In the genomic region with DNA sequence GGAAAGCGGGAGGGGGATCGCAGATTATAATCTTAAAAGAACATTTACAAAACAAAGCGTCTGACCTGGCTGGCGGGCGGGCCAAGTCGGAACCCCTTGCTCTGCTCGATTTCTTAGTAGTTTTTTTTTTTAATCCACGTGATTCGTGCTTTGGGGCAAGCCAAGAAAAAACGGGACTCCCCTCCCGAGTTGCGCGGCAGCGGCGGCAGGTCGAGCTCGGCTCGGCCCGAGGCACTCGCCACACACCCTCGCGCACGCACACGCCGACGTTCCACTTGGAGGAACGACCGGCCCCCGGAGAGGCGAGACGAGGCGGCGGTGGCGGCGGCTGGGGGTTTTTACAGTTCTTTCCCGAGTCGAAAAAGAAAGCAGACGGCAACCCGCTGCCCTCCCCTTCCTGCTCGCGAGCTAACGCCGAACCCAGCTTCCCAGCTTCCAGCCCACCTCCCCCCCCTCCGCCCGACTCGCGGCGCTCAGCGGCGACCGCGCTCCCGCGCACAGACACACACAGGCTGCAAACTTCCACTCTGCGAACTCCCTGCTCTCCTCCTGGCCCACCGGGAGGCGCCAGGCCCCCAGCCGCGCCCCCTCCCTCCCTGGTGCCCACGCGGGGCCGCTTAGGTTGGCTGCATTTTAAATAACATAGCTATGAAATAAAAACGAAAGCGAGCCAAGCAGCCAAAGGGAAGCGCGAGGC, we compare ENCODE assay signal across 8 cellular contexts. TPM values are rescaled to one million over a fixed set of nuclear protein-coding genes. Genes with fewer than 3 reads are reported as not detected.
DNase-seq lines count a peak whose midpoint lies in the region; ATAC-seq and TF ChIP-seq lines count a peak whose summit lies in the region.

No MANE protein-coding gene starts in this region.

- H3K27me3 ChIP-seq in body of pancreas: no peaks in the 10 kb centered on the region
- peaks cover 26% of the 10 kb centered on the region for H3K27me3 ChIP-seq in kidney epithelial cell (ENCODE audit: control insufficient read depth, insufficient read depth, low read length)

- intact Hi-C loops in body of pancreas (cut with DNase I): loop anchor here (10.0 kb wide), 1 partner anchor 58 kb away; no protein-coding TSS in a partner anchor

- peak overlapping the region; percentile 95 for H3K4me3 Mint-ChIP-seq in T-helper 17 cell

- H3K9me3 ChIP-seq in T-helper 17 cell (ENCODE audit: control insufficient read depth, low read length, poor library complexity, severe bottlenecking) (no peaks in the 10 kb centered on the region), body of pancreas (no peaks in the 10 kb centered on the region)

- peaks cover 28% of the 10 kb centered on the region for H3K4me1 ChIP-seq in body of pancreas

- TF ChIP-seq POLR2A in body of pancreas (IDR thresholded peaks at IDR 0.05): peak in 2 of 3 donors; percentile 36 to 44

- peak; percentile 46 for DNase-seq in NK-92 treated with Interleukin-12 subunit alpha and Interleukin-12 subunit beta, amount 100 ng/mL, for 24 hours (lab: John Stamatoyannopoulos, UW)
- DNase-seq in NK-92 (lab: John Stamatoyannopoulos, UW; ENCODE audit: unreplicated experiment): no peak
- DNase-seq in T-helper 17 cell: peak; percentile 53 to 65 (median 54)
- peak; percentile 53 to 61 (median 58) for DNase-seq in body of pancreas
- no peak for DNase-seq in kidney epithelial cell (ENCODE audit: low read depth)
- DNase-seq in stimulated activated CD4-positive, alpha-beta T cell treated with anti-CD3 and anti-CD28 coated beads, Interleukin-1b, Interleukin-23, amount 100 ng/mL, for 48 hours: peak; percentile 58
- DNase-seq in SHP77 (lab: John Stamatoyannopoulos, UW): no peak
- DNase-seq in NCI-H1930 (lab: John Stamatoyannopoulos, UW): no peak

- TF ChIP-seq CTCF in body of pancreas (IDR thresholded peaks at IDR 0.05): no peak
- TF ChIP-seq CTCF in kidney epithelial cell (IDR thresholded peaks at IDR 0.05; ENCODE audit: insufficient read depth, low read length, poor library complexity, severe bottlenecking): no peak

- peak overlapping the region; percentile 83 to 94 (median 90) for H3K27ac ChIP-seq in body of pancreas

- H3K36me3 ChIP-seq in body of pancreas (replicated peaks in 1 of 2; ENCODE audit: insufficient read depth in 1 of 2, low read depth in 2 of 2) (no peaks in the 10 kb centered on the region), kidney epithelial cell (ENCODE audit: control insufficient read depth, insufficient read depth, low read length) (no peaks in the 10 kb centered on the region)

- WGBS in body of pancreas, 2 donors: 0% methylated on average over 1 to 42 of the region's 66 CpGs

- H3K4me3 ChIP-seq in body of pancreas: peak overlapping the region; percentile 3 to 39
- peak overlapping the region; percentile 59 for H3K4me3 ChIP-seq in kidney epithelial cell (ENCODE audit: low read depth, low read length)

- H3K4me1 Mint-ChIP-seq in T-helper 17 cell: peaks cover 25% of the 10 kb centered on the region

- peak overlapping the region; percentile 82 for H3K27ac Mint-ChIP-seq in T-helper 17 cell

- no peaks in the 10 kb centered on the region for H3K36me3 Mint-ChIP-seq in T-helper 17 cell (ENCODE audit: low read depth)

- ATAC-seq in T-helper 17 cell (peak; percentile 44), body of pancreas (peak; percentile 20)

- H3K27me3 Mint-ChIP-seq in T-helper 17 cell: no peaks in the 10 kb centered on the region

RNA-seq across cellular contexts. Expression of gene BCOR, which starts 1.2 kb away (rescaled TPM):
- total RNA-seq in T-helper 17 cell: 10 to 100 TPM; 24.7 to 29.1 TPM
- 10 to 100 TPM; 13.2 to 23.6 TPM for total RNA-seq in body of pancreas
- 28.5 and 29.5 TPM in 2 replicates for total RNA-seq in kidney epithelial cell

Comparison
In these comparisons a context has a peak if more than half of its experiments do, and no peak if none do; other contexts are left out.
1. DNase-seq: peak in NK-92 treated with Interleukin-12 subunit alpha and Interleukin-12 subunit beta, amount 100 ng/mL, for 24 hours (single experiment), T-helper 17 cell (3 of 3), body of pancreas (4 of 4) and stimulated activated CD4-positive, alpha-beta T cell treated with anti-CD3 and anti-CD28 coated beads, Interleukin-1b, Interleukin-23, amount 100 ng/mL, for 48 hours (single experiment); none in NK-92 (single experiment), kidney epithelial cell (single experiment), SHP77 (0 of 2) and NCI-H1930 (0 of 2).